ENCODE assay signal across 15 cellular contexts in genomic region chr12:50665170-50665569, GRCh38.
A peak's percentile ranks its signal among the peaks of the same experiment; 100 is the strongest.
DNase-seq lines count a peak whose midpoint lies in the region; ATAC-seq, FAIRE-seq and TF ChIP-seq lines count a peak whose summit lies in the region.
"Had no signal": no experiment of that assay in that cellular context is flagged by ENCODE, and none has a peak within 500 bp of the region (broad histone marks: within the 10 kb centered on the region; RNA-seq: fewer than 3 reads in every experiment).

No MANE protein-coding gene starts in this region.

- no peak for TF ChIP-seq RAD21 in HepG2 (CRISPR knock-in tag; IDR thresholded peaks at IDR 0.05)

- TF ChIP-seq CTCF in dorsolateral prefrontal cortex (IDR thresholded peaks at IDR 0.05 in 54 of 56, conservative IDR thresholded peaks at IDR 0.05 in 2 of 56; ENCODE audit: low read depth in 1 of 56, partially characterized antibody in 56 of 56) = no peak
- TF ChIP-seq CTCF in HepG2 (CRISPR knock-in tag; IDR thresholded peaks at IDR 0.05) = no peak

- DNase-seq in LoVo (ENCODE audit: low spot score) (peak; percentile 9), NCI-H69 (lab: John Stamatoyannopoulos, UW) (peak; percentile 76), dorsolateral prefrontal cortex (no peak), small intestine (peak; percentile 41), RKO (ENCODE audit: low spot score) (no peak), HepG2 (ENCODE audit: low spot score) (no peak)
- no peak for DNase-seq in activated effector memory CD4-positive, alpha-beta T cell treated with anti-CD3 and anti-CD28 coated beads, Interleukin-2, amount 50 U/mL, for 16 hours
- DNase-seq: ACHN, AML-193, Caco-2, GM23248, HCEC 1CT had no signal

- WGBS in small intestine, 3 donors = 31 to 63% (median 54%) methylated on average over 5 of the region's 5 CpGs
- WGBS in HepG2 (ENCODE audit: low lambda C conversion rate) = 97% methylated on average over 5 of the region's 5 CpGs

- CTCF ChIA-PET in HepG2 (lab: Yijun Ruan, JAX; ENCODE audit: low intra/inter-chr PET ratio, low total read pairs) = no interaction called here

- H3K4me3 ChIP-seq in dorsolateral prefrontal cortex (peak overlapping the region in 1 of 59 donors; percentile 1), small intestine (ENCODE audit: low read depth in 1 of 2, low read length in 2 of 2) (no peak overlapping the region), HepG2 (replicated peaks in 1 of 3; ENCODE audit: insufficient read depth in 1 of 3, low read depth in 2 of 3, low read length in 3 of 3) (no peak overlapping the region)
- H3K4me3 ChIP-seq: GM23248, K562, SJSA1 had no signal

- H3K4me2 ChIP-seq in HepG2 (ENCODE audit: low read depth, low read length) = no peak overlapping the region

- H2AFZ ChIP-seq in HepG2 (ENCODE audit: low read length) = no peak overlapping the region
- H2AFZ ChIP-seq: GM23248 had no signal

- peaks cover 2% of the 10 kb centered on the region for H3K79me2 ChIP-seq in HepG2 (ENCODE audit: insufficient read depth, low read length)

- H3K9ac ChIP-seq in HepG2 (ENCODE audit: insufficient read depth, low read depth, low read length) = no peak overlapping the region
- H3K9ac ChIP-seq: GM23248 had no signal

- H3K9me3 ChIP-seq in small intestine (ENCODE audit: control insufficient read depth, low read depth) (no peaks in the 10 kb centered on the region), HepG2 (ENCODE audit: low read length) (no peaks in the 10 kb centered on the region)
- H3K9me3 ChIP-seq: Caco-2, SJSA1 had no signal

- no peak for TF ChIP-seq EP300 in HepG2 (IDR thresholded peaks at IDR 0.05; ENCODE audit: low read depth in 2 of 2, low read length in 2 of 2)
- TF ChIP-seq EP300 in HepG2 (CRISPR knock-in tag; IDR thresholded peaks at IDR 0.05; ENCODE audit: borderline replicate concordance) = no peak

- H3K4me1 ChIP-seq in small intestine (ENCODE audit: control insufficient read depth in 2 of 2, insufficient read depth in 1 of 2, low read depth in 1 of 2, low read length in 1 of 2) (peaks cover 0 to 4% of the 10 kb centered on the region in 2 donors), HepG2 (ENCODE audit: insufficient read depth, low read length) (peaks cover 19% of the 10 kb centered on the region)
- H3K4me1 ChIP-seq: SJSA1 had no signal

- in situ Hi-C loops in HepG2 (cut with HindIII; ENCODE audit: extremely low pct_ligation_motif_present, low pct_unique_long_range_greater_than_20kb) = no loop called here

- no peaks in the 10 kb centered on the region for H3K27me3 ChIP-seq in dorsolateral prefrontal cortex
- no peaks in the 10 kb centered on the region for H3K27me3 ChIP-seq in small intestine (ENCODE audit: control insufficient read depth in 2 of 2, insufficient read depth in 2 of 2, low read length in 2 of 2)
- no peaks in the 10 kb centered on the region for H3K27me3 ChIP-seq in HepG2 (ENCODE audit: control insufficient read depth in 1 of 2, insufficient read depth in 2 of 2, low read length in 2 of 2)
- H3K27me3 ChIP-seq: SJSA1 had no signal

- ATAC-seq in HG02884 (IDR thresholded peaks at IDR 0.05; ENCODE audit: unreplicated experiment) (no peak), HepG2 (no peak)
- ATAC-seq: K562 had no signal

- no peak for TF ChIP-seq POLR2A in HepG2 (IDR thresholded peaks at IDR 0.05; ENCODE audit: insufficient read depth in 1 of 2, low read depth in 2 of 2, low read length in 2 of 2)

- H3K27ac ChIP-seq in dorsolateral prefrontal cortex (peak overlapping the region in 58 of 59 donors; percentile 45 to 99 (median 92)), small intestine (ENCODE audit: low read depth in 1 of 2, low read length in 1 of 2) (no peak overlapping the region), HepG2 (ENCODE audit: extremely low read length, insufficient read depth, low read length) (no peak overlapping the region)
- H3K27ac ChIP-seq: GM23248, SJSA1 had no signal

- H3K36me3 ChIP-seq in small intestine (ENCODE audit: control insufficient read depth in 2 of 2, insufficient read depth in 2 of 2, low read length in 2 of 2) (peaks cover 3 to 7% of the 10 kb centered on the region in 2 donors), HepG2 (replicated peaks in 1 of 2; ENCODE audit: control insufficient read depth in 1 of 2, insufficient read depth in 2 of 2, low read length in 2 of 2) (peaks cover 11 to 30% of the 10 kb centered on the region in 2 experiments; a peak in 4 of 5 replicates)

- POLR2A ChIA-PET in HepG2 (lab: Yijun Ruan, JAX) = no interaction called here

- intact Hi-C loops in dorsolateral prefrontal cortex (cut with DNase I) = no loop called here
- intact Hi-C loops in HepG2 (cut with micrococcal nuclease; ENCODE audit: unreplicated experiment) = no loop called here

- no TSS peak for BruUV-seq in HepG2 (replicated peaks; lab: Mats Ljungman, UMichigan)

- H4K20me1 ChIP-seq in HepG2 (ENCODE audit: insufficient read depth, low read length) = no peaks in the 10 kb centered on the region

- FAIRE-seq in small intestine (lab: Jason Lieb, UNC) (no peak), HepG2 (lab: Jason Lieb, UNC) (no peak)
- FAIRE-seq: K562 had no signal

TF ChIP-seq in HepG2, 621 proteins besides CTCF, POLR2A, EP300 and RAD21:
- no peak for TF ChIP-seq KAT8 (CRISPR knock-in tag; IDR thresholded peaks at IDR 0.05)
- TF ChIP-seq ZNF34 (CRISPR knock-in tag; IDR thresholded peaks at IDR 0.05; ENCODE audit: borderline replicate concordance) = no peak

Comparison
In these comparisons a context has a peak if more than half of its experiments do, and no peak if none do; other contexts are left out.
1. DNase-seq: peak in LoVo (single experiment), NCI-H69 (single experiment) and small intestine (single experiment); none in dorsolateral prefrontal cortex (0 of 10), RKO (single experiment), activated effector memory CD4-positive, alpha-beta T cell treated with anti-CD3 and anti-CD28 coated beads, Interleukin-2, amount 50 U/mL, for 16 hours (single experiment) and HepG2 (single experiment).
2. H3K27ac ChIP-seq: peak in dorsolateral prefrontal cortex (58 of 59); none in small intestine (0 of 2) and HepG2 (single experiment).